ENCODE assay signal across 12 cellular contexts in the genomic region with DNA sequence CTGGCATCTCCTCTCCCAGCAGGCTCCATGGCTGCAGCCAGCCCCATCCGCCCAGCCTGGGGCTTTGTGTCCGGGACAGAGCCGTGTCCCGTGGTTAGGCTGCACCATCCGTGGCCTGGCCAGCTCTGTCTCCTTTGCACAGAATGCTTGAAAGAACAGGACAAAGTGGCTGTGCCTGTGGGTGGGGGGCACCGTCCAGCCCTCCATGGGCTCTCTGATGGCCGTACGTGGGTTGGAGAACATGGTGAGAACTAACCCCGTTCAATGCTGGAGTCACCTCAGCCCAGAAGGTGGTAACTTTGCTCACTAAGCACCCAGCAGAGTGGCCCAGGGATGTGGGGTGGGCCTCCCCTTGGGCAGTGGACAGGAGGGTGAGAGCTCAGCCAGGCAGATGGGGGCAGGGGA. TPM values are rescaled to one million over a fixed set of nuclear protein-coding genes. Genes with fewer than 3 reads are reported as not detected.
DNase-seq lines count a peak whose midpoint lies in the region; ATAC-seq, FAIRE-seq and TF ChIP-seq lines count a peak whose summit lies in the region.
"Had no signal": no experiment of that assay in that cellular context is flagged by ENCODE, and none has a peak within 500 bp of the region (broad histone marks: within the 10 kb centered on the region; RNA-seq: fewer than 3 reads in every experiment).

No MANE protein-coding gene starts in this region.

- intact Hi-C loops in activated T-helper 1 cell treated with anti-CD3 and anti-CD28 coated beads, Interleukin-12 subunit alpha, Interleukin-12 subunit beta, Interleukin-2, Interleukin-4 antibody, amounts not matched to agents 30 ng/mL and 10 ng/mL and 1 ng/mL, durations not matched to agents 14 hours and 24 hours and 36 hours (cut with micrococcal nuclease) = no loop called here
- intact Hi-C loops in sciatic nerve (cut with DNase I) = no loop called here

- peaks cover 40% of the 10 kb centered on the region for H3K4me1 ChIP-seq in CD4-positive, CD25-positive, alpha-beta regulatory T cell (ENCODE audit: control insufficient read depth, insufficient read depth, low read length, poor library complexity, severe bottlenecking)
- no peaks in the 10 kb centered on the region for H3K4me1 ChIP-seq in H9 (ENCODE audit: insufficient read depth, low read length)
- H3K4me1 ChIP-seq in mucosa of stomach (ENCODE audit: control insufficient read depth, insufficient read depth, low read length) = peaks cover 19% of the 10 kb centered on the region

- H3K4ac ChIP-seq in H9 (ENCODE audit: low read depth, low read length) = no peak overlapping the region

- no peak overlapping the region for H4K5ac ChIP-seq in H9 (ENCODE audit: insufficient read length, low read depth, low read length)

- peaks cover 0 to 45% (median 15%) of the 10 kb centered on the region in 4 donors for H3K4me1 Mint-ChIP-seq in CD4-positive, CD25-positive, alpha-beta regulatory T cell
- H3K4me1 Mint-ChIP-seq in H9 = peaks cover 0 to 22% of the 10 kb centered on the region in 2 experiments
- H3K4me1 Mint-ChIP-seq in activated T-helper 1 cell treated with anti-CD3 and anti-CD28 coated beads, Interleukin-12 subunit alpha, Interleukin-12 subunit beta, Interleukin-2, Interleukin-4 antibody, amounts not matched to agents 30 ng/mL and 10 ng/mL and 1 ng/mL, durations not matched to agents 14 hours and 24 hours and 36 hours (ENCODE audit: low read depth) = no peaks in the 10 kb centered on the region

- H3K18ac ChIP-seq in H9 (ENCODE audit: insufficient read length, low read depth, low read length) = no peak overlapping the region

- TF ChIP-seq CTCF in H9 (conservative IDR thresholded peaks at IDR 0.05) = no peak

- no peak overlapping the region for H3K9ac ChIP-seq in H9 (ENCODE audit: extremely low read depth, insufficient read length, low read length)
- H3K9ac ChIP-seq in mucosa of stomach (ENCODE audit: low read length) = peak overlapping the region; percentile 36

- no peaks in the 10 kb centered on the region for H3K9me3 ChIP-seq in CD4-positive, CD25-positive, alpha-beta regulatory T cell (ENCODE audit: control insufficient read depth in 2 of 2, low read length in 2 of 2)
- H3K9me3 ChIP-seq in H9 (ENCODE audit: control insufficient read depth, low read depth, low read length) = no peaks in the 10 kb centered on the region
- no peaks in the 10 kb centered on the region for H3K9me3 ChIP-seq in mucosa of stomach (ENCODE audit: control insufficient read depth, low read length)
- H3K9me3 ChIP-seq: thoracic aorta had no signal

- H3K27me3 Mint-ChIP-seq in CD4-positive, CD25-positive, alpha-beta regulatory T cell = peaks cover 18% of the 10 kb centered on the region
- peaks cover 12% of the 10 kb centered on the region for H3K27me3 Mint-ChIP-seq in H9 (ENCODE audit: low read depth)
- no peaks in the 10 kb centered on the region for H3K27me3 Mint-ChIP-seq in activated T-helper 1 cell treated with anti-CD3 and anti-CD28 coated beads, Interleukin-12 subunit alpha, Interleukin-12 subunit beta, Interleukin-2, Interleukin-4 antibody, amounts not matched to agents 30 ng/mL and 10 ng/mL and 1 ng/mL, durations not matched to agents 14 hours and 24 hours and 36 hours (ENCODE audit: insufficient read depth)

- H2AFZ ChIP-seq in H9 (ENCODE audit: low read length) = no peak overlapping the region

- H3K4me3 Mint-ChIP-seq in CD4-positive, CD25-positive, alpha-beta regulatory T cell = peak overlapping the region in 3 of 4 donors; percentile 70 to 98 (median 90)
- peak overlapping the region; percentile 96 to 98 for H3K4me3 Mint-ChIP-seq in H9
- peak overlapping the region; percentile 98 for H3K4me3 Mint-ChIP-seq in activated T-helper 1 cell treated with anti-CD3 and anti-CD28 coated beads, Interleukin-12 subunit alpha, Interleukin-12 subunit beta, Interleukin-2, Interleukin-4 antibody, amounts not matched to agents 30 ng/mL and 10 ng/mL and 1 ng/mL, durations not matched to agents 14 hours and 24 hours and 36 hours

- H3K4me3 ChIP-seq in CD4-positive, CD25-positive, alpha-beta regulatory T cell (ENCODE audit: low read depth, low read length) = no peak overlapping the region
- H3K4me3 ChIP-seq in mucosa of stomach (ENCODE audit: low read length) = no peak overlapping the region
- H3K4me3 ChIP-seq: thoracic aorta had no signal

- no peak overlapping the region for H2BK5ac ChIP-seq in H9 (ENCODE audit: insufficient read length, low read length)

- no peak overlapping the region for H2BK120ac ChIP-seq in H9 (ENCODE audit: low read depth, low read length, poor library complexity, severe bottlenecking)

- H2BK12ac ChIP-seq in H9 (ENCODE audit: insufficient read length, low read depth, low read length) = no peak overlapping the region

- peak overlapping the region in 1 of 3 donors; percentile 51 for H3K27ac Mint-ChIP-seq in CD4-positive, CD25-positive, alpha-beta regulatory T cell
- H3K27ac Mint-ChIP-seq in H9 = peak overlapping the region in 1 of 3 experiments; percentile 92; a peak in 2 of 7 replicates
- H3K27ac Mint-ChIP-seq in activated T-helper 1 cell treated with anti-CD3 and anti-CD28 coated beads, Interleukin-12 subunit alpha, Interleukin-12 subunit beta, Interleukin-2, Interleukin-4 antibody, amounts not matched to agents 30 ng/mL and 10 ng/mL and 1 ng/mL, durations not matched to agents 14 hours and 24 hours and 36 hours = peak overlapping the region; percentile 23

- no peak overlapping the region for H4K91ac ChIP-seq in H9 (ENCODE audit: insufficient read length, low read depth, low read length)

- H3K14ac ChIP-seq in H9 (ENCODE audit: insufficient read depth, low read length) = no peak overlapping the region; the same call in 1 of the 2 replicates

- peaks cover 12% of the 10 kb centered on the region for H3K79me1 ChIP-seq in H9 (ENCODE audit: insufficient read depth, low read depth, low read length, poor library complexity, severe bottlenecking)

- no peak overlapping the region for H3K23ac ChIP-seq in H9 (ENCODE audit: insufficient read length, low read depth, low read length)

- no peak overlapping the region for H3K27ac ChIP-seq in CD4-positive, CD25-positive, alpha-beta regulatory T cell (ENCODE audit: insufficient read depth, low read length, poor library complexity, severe bottlenecking)
- H3K27ac ChIP-seq in H9 (ENCODE audit: insufficient read length, low read depth, low read length) = no peak overlapping the region
- H3K27ac ChIP-seq: thoracic aorta had no signal

- H2BK15ac ChIP-seq in H9 (ENCODE audit: low read depth, low read length) = no peak overlapping the region

- no peak overlapping the region for H3K56ac ChIP-seq in H9 (ENCODE audit: insufficient read length, low read depth, low read length)

- no peak for FAIRE-seq in H54 (lab: Jason Lieb, UNC)

- H3K4me2 ChIP-seq in H9 (ENCODE audit: insufficient read depth, insufficient read length, low read length) = no peak overlapping the region

- no peak overlapping the region for H2BK20ac ChIP-seq in H9 (ENCODE audit: low read depth, low read length, poor library complexity, severe bottlenecking)

- no peak overlapping the region for H2AK5ac ChIP-seq in H9 (ENCODE audit: insufficient read length, low read length)

- no peaks in the 10 kb centered on the region for H3K27me3 ChIP-seq in CD4-positive, CD25-positive, alpha-beta regulatory T cell (ENCODE audit: control insufficient read depth, insufficient read depth, low read length)
- H3K27me3 ChIP-seq in H9 (ENCODE audit: insufficient read depth, low read length) (no peaks in the 10 kb centered on the region), mucosa of stomach (ENCODE audit: control insufficient read depth, insufficient read depth, low read length) (peaks cover 6% of the 10 kb centered on the region)

- H3T11ph ChIP-seq in H9 (ENCODE audit: low read length) = no peak overlapping the region

- H3K79me2 ChIP-seq in H9 (ENCODE audit: insufficient read depth, low read length) = peaks cover 11% of the 10 kb centered on the region; the same call in 1 of the 2 replicates

- H3K36me3 ChIP-seq in CD4-positive, CD25-positive, alpha-beta regulatory T cell (ENCODE audit: control insufficient read depth, insufficient read depth, low read length) = peaks cover 17% of the 10 kb centered on the region
- H3K36me3 ChIP-seq in mucosa of stomach (ENCODE audit: control insufficient read depth, insufficient read depth, low read length) = peaks cover 17% of the 10 kb centered on the region

- TF ChIP-seq POLR2A in H54 (IDR thresholded peaks at IDR 0.05; ENCODE audit: low read depth, low read length) = no peak

- no CpG with 5 or more reads among the region's 9 CpGs for whole genome bisulfite sequencing in H9 (ENCODE audit: extremely low coverage, insufficient read length, low lambda C conversion rate)

- ATAC-seq in CD4-positive, CD25-positive, alpha-beta regulatory T cell (ENCODE audit: low read depth in 2 of 2) = no peak
- ATAC-seq in sciatic nerve = no peak
- ATAC-seq: right cardiac atrium had no signal

- no peak overlapping the region for H4K8ac ChIP-seq in H9 (replicated peaks; ENCODE audit: insufficient read length, low read depth, low read length)

- no peak for DNase-seq in CD4-positive, CD25-positive, alpha-beta regulatory T cell
- DNase-seq in H9 = no peak
- no peak for DNase-seq in activated T-helper 1 cell treated with anti-CD3 and anti-CD28 coated beads, Interleukin-12 subunit alpha, Interleukin-12 subunit beta, Interleukin-2, Interleukin-4 antibody, amounts not matched to agents 30 ng/mL and 10 ng/mL and 1 ng/mL, durations not matched to agents 14 hours and 24 hours and 36 hours (ENCODE audit: low spot score)
- DNase-seq in H54 (ENCODE audit: insufficient read length, low spot score) = no peak
- DNase-seq in GM03348 (ENCODE audit: low spot score) = no peak
- no peak for DNase-seq in NCI-H1417 treated with DMSO at 0.1 percent for 48 hours (lab: John Stamatoyannopoulos, UW)
- DNase-seq in sciatic nerve (ENCODE audit: low spot score) = no peak
- DNase-seq: NCI-H2171, T1000 had no signal

- peaks cover 5% of the 10 kb centered on the region for H3K23me2 ChIP-seq in H9 (ENCODE audit: insufficient read length, low read depth, low read length, poor library complexity, severe bottlenecking)

- H3K9me3 Mint-ChIP-seq in CD4-positive, CD25-positive, alpha-beta regulatory T cell = peaks cover 0 to 2% (median 0%) of the 10 kb centered on the region in 7 donors
- no peaks in the 10 kb centered on the region for H3K9me3 Mint-ChIP-seq in H9
- H3K9me3 Mint-ChIP-seq in activated T-helper 1 cell treated with anti-CD3 and anti-CD28 coated beads, Interleukin-12 subunit alpha, Interleukin-12 subunit beta, Interleukin-2, Interleukin-4 antibody, amounts not matched to agents 30 ng/mL and 10 ng/mL and 1 ng/mL, durations not matched to agents 14 hours and 24 hours and 36 hours = no peaks in the 10 kb centered on the region

- peaks cover 4% of the 10 kb centered on the region for H3K36me3 Mint-ChIP-seq in CD4-positive, CD25-positive, alpha-beta regulatory T cell
- H3K36me3 Mint-ChIP-seq in H9 (ENCODE audit: insufficient read depth in 1 of 3, low read depth in 3 of 3) = peaks cover 29 to 50% (median 41%) of the 10 kb centered on the region in 3 experiments
- peaks cover 39% of the 10 kb centered on the region for H3K36me3 Mint-ChIP-seq in activated T-helper 1 cell treated with anti-CD3 and anti-CD28 coated beads, Interleukin-12 subunit alpha, Interleukin-12 subunit beta, Interleukin-2, Interleukin-4 antibody, amounts not matched to agents 30 ng/mL and 10 ng/mL and 1 ng/mL, durations not matched to agents 14 hours and 24 hours and 36 hours (ENCODE audit: low read depth)

- no peaks in the 10 kb centered on the region for H4K20me1 ChIP-seq in H9 (ENCODE audit: control insufficient read depth, insufficient read depth, insufficient read length)

RNA-seq across cellular contexts. Expression of a gene that starts 2.8 kb away (rescaled TPM):
- 1,352 TPM for total RNA-seq in CD4-positive, CD25-positive, alpha-beta regulatory T cell
- 1,000 to 10,000 TPM; 2,869 to 3,453 (median 3,084) TPM for polyA plus RNA-seq in CD4-positive, CD25-positive, alpha-beta regulatory T cell
- total RNA-seq in H9 (2021) (1,628 and 1,677 TPM in 2 replicates), sciatic nerve (753 TPM)
- 1,387 and 1,455 TPM in 2 replicates for total RNA-seq in activated T-helper 1 cell treated with anti-CD3 and anti-CD28 coated beads, Interleukin-12 subunit alpha, Interleukin-12 subunit beta, Interleukin-2, Interleukin-4 antibody, amounts not matched to agents 30 ng/mL and 10 ng/mL and 1 ng/mL, durations not matched to agents 14 hours and 24 hours and 36 hours

RNA-seq across cellular contexts. Expression of a gene that starts 8.9 kb away (rescaled TPM):
- 0.25 TPM for total RNA-seq in CD4-positive, CD25-positive, alpha-beta regulatory T cell
- polyA plus RNA-seq in CD4-positive, CD25-positive, alpha-beta regulatory T cell = under 1 TPM in 2 of 4 donors, not detected in 2; 0.06 to 0.07 TPM
- total RNA-seq in H9 (2021) (0.68 and 2.0 TPM in 2 replicates), sciatic nerve (6.0 TPM)
- 0.16 and 0.17 TPM in 2 replicates for total RNA-seq in activated T-helper 1 cell treated with anti-CD3 and anti-CD28 coated beads, Interleukin-12 subunit alpha, Interleukin-12 subunit beta, Interleukin-2, Interleukin-4 antibody, amounts not matched to agents 30 ng/mL and 10 ng/mL and 1 ng/mL, durations not matched to agents 14 hours and 24 hours and 36 hours

RNA-seq across cellular contexts. Expression of a gene that starts 33.6 kb away (rescaled TPM):
- total RNA-seq in CD4-positive, CD25-positive, alpha-beta regulatory T cell = 153 TPM
- 1 to 10 TPM; 2.4 to 5.3 (median 4.2) TPM for polyA plus RNA-seq in CD4-positive, CD25-positive, alpha-beta regulatory T cell
- total RNA-seq in H9 (2021) (255 and 265 TPM in 2 replicates), sciatic nerve (75.7 TPM)
- 301 and 304 TPM in 2 replicates for total RNA-seq in activated T-helper 1 cell treated with anti-CD3 and anti-CD28 coated beads, Interleukin-12 subunit alpha, Interleukin-12 subunit beta, Interleukin-2, Interleukin-4 antibody, amounts not matched to agents 30 ng/mL and 10 ng/mL and 1 ng/mL, durations not matched to agents 14 hours and 24 hours and 36 hours

RNA-seq across cellular contexts. Expression of a gene that starts 38.0 kb away (rescaled TPM):
- 33.4 TPM for total RNA-seq in CD4-positive, CD25-positive, alpha-beta regulatory T cell
- 10 to 100 TPM; 42.2 to 64.0 (median 54.0) TPM for polyA plus RNA-seq in CD4-positive, CD25-positive, alpha-beta regulatory T cell
- total RNA-seq in H9 (2021) = 30.3 and 36.8 TPM in 2 replicates
- total RNA-seq in activated T-helper 1 cell treated with anti-CD3 and anti-CD28 coated beads, Interleukin-12 subunit alpha, Interleukin-12 subunit beta, Interleukin-2, Interleukin-4 antibody, amounts not matched to agents 30 ng/mL and 10 ng/mL and 1 ng/mL, durations not matched to agents 14 hours and 24 hours and 36 hours = 37.1 and 38.5 TPM in 2 replicates
- total RNA-seq in sciatic nerve = 22.1 TPM

RNA-seq across cellular contexts. Expression of a gene that starts 39.7 kb away (rescaled TPM):
- total RNA-seq in CD4-positive, CD25-positive, alpha-beta regulatory T cell = 6.7 TPM
- polyA plus RNA-seq in CD4-positive, CD25-positive, alpha-beta regulatory T cell = 10 to 100 TPM; 10.4 to 20.2 (median 14.2) TPM
- total RNA-seq in H9 (2021) (26.6 and 27.4 TPM in 2 replicates), sciatic nerve (48.1 TPM)
- total RNA-seq in activated T-helper 1 cell treated with anti-CD3 and anti-CD28 coated beads, Interleukin-12 subunit alpha, Interleukin-12 subunit beta, Interleukin-2, Interleukin-4 antibody, amounts not matched to agents 30 ng/mL and 10 ng/mL and 1 ng/mL, durations not matched to agents 14 hours and 24 hours and 36 hours = 21.7 and 22.3 TPM in 2 replicates
